2 cellular contexts compared by ENCODE assay signal in the genomic region with DNA sequence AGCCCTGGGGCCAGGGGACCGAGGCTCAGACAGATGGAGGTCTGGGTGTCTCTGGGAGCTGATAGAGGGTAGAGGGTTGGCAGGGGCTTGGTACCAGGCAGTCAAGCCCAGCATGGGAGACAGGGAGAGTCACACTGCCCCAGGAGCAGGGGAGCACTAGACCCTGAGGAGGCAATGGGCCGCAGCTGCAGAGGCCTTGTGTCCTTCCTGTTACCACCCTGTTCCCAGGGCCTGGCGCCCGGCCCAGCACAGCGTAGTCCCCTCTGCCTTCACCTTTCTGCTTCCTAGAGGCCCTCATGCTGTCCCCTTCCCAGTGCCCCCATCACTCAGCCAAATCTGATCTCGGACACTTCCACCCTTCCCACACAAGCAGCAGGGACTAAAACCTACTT.
TF ChIP-seq lines count a peak whose summit lies in the region.

No MANE protein-coding gene starts in this region.

TF ChIP-seq in IMR-90, 13 proteins besides CTCF, POLR2A, EP300 and RAD21:
- TF ChIP-seq, protein P1, sequence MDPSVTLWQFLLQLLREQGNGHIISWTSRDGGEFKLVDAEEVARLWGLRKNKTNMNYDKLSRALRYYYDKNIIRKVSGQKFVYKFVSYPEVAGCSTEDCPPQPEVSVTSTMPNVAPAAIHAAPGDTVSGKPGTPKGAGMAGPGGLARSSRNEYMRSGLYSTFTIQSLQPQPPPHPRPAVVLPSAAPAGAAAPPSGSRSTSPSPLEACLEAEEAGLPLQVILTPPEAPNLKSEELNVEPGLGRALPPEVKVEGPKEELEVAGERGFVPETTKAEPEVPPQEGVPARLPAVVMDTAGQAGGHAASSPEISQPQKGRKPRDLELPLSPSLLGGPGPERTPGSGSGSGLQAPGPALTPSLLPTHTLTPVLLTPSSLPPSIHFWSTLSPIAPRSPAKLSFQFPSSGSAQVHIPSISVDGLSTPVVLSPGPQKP (IDR thresholded peaks at IDR 0.05; ENCODE audit: borderline replicate concordance, low read depth, low read length) = no peak
- TF ChIP-seq RFX5 (IDR thresholded peaks at IDR 0.05; ENCODE audit: low read depth, low read length) = no peak

TF ChIP-seq in H1, 55 proteins besides CTCF, POLR2A, EP300 and RAD21:
- TF ChIP-seq YY1 (IDR thresholded peaks at IDR 0.05; ENCODE audit: low read depth, low read length) (no peak), BACH1 (IDR thresholded peaks at IDR 0.05; ENCODE audit: low read length) (no peak), CHD2 (IDR thresholded peaks at IDR 0.05; ENCODE audit: low read length) (no peak), CREB1 (IDR thresholded peaks at IDR 0.05) (no peak), MAFK (IDR thresholded peaks at IDR 0.05; ENCODE audit: low read depth, low read length) (no peak), CBX5 (IDR thresholded peaks at IDR 0.05; ENCODE audit: low read depth, low read length) (no peak), NRF1 (IDR thresholded peaks at IDR 0.05; ENCODE audit: low read depth, low read length) (no peak), HDAC6 (IDR thresholded peaks at IDR 0.05; ENCODE audit: low read depth, low read length) (no peak)
- TF ChIP-seq, protein P2, sequence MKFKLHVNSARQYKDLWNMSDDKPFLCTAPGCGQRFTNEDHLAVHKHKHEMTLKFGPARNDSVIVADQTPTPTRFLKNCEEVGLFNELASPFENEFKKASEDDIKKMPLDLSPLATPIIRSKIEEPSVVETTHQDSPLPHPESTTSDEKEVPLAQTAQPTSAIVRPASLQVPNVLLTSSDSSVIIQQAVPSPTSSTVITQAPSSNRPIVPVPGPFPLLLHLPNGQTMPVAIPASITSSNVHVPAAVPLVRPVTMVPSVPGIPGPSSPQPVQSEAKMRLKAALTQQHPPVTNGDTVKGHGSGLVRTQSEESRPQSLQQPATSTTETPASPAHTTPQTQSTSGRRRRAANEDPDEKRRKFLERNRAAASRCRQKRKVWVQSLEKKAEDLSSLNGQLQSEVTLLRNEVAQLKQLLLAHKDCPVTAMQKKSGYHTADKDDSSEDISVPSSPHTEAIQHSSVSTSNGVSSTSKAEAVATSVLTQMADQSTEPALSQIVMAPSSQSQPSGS (IDR thresholded peaks at IDR 0.05; ENCODE audit: low read length) = no peak
- TF ChIP-seq, protein P3, sequence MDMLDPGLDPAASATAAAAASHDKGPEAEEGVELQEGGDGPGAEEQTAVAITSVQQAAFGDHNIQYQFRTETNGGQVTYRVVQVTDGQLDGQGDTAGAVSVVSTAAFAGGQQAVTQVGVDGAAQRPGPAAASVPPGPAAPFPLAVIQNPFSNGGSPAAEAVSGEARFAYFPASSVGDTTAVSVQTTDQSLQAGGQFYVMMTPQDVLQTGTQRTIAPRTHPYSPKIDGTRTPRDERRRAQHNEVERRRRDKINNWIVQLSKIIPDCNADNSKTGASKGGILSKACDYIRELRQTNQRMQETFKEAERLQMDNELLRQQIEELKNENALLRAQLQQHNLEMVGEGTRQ (IDR thresholded peaks at IDR 0.05; ENCODE audit: low read length) = no peak
